ENCODE assay signal across 33 cellular contexts in genomic region chr6:14068623-14069022, GRCh38.
"Had no signal": no experiment of that assay in that cellular context is flagged by ENCODE, and none has a peak within 500 bp of the region (broad histone marks: within the 10 kb centered on the region; RNA-seq: fewer than 3 reads in every experiment).

No MANE protein-coding gene starts in this region.

- H3K36me3 Mint-ChIP-seq: activated naive CD8-positive, alpha-beta T cell; brain; mesothelial cell of epicardium; naive thymus-derived CD8-positive, alpha-beta T cell had no signal

- H3K27ac ChIP-seq: cardiac muscle cell, coronary artery, gastroesophageal sphincter, hepatocyte, neutrophil, pancreas, prostate gland, SK-N-MC, skin epidermis, tibial nerve, WERI-Rb-1 had no signal

- H3K4me2 ChIP-seq: hepatocyte had no signal

- H3K9me3 Mint-ChIP-seq: activated CD8-positive, alpha-beta T cell treated with anti-CD3 and anti-CD28 coated beads for 36 hours; activated T-cell treated with anti-CD3 and anti-CD28 coated beads, Interleukin-2, amount 50 U/mL, for 4 hours; brain; effector memory CD8-positive, alpha-beta T cell; mesothelial cell of epicardium; naive thymus-derived CD8-positive, alpha-beta T cell; T-helper 1 cell treated with Interleukin-12 subunit alpha and Interleukin-12 subunit beta and Interleukin-4 antibody, amounts not matched to agents 30 μg/mL and 1 μg/mL, for 36 hours had no signal

- H3K4me3 Mint-ChIP-seq: activated CD8-positive, alpha-beta T cell treated with anti-CD3 and anti-CD28 coated beads for 36 hours; activated naive CD8-positive, alpha-beta T cell; activated T-cell treated with anti-CD3 and anti-CD28 coated beads, Interleukin-2, amount 50 U/mL, for 4 hours; brain; effector memory CD8-positive, alpha-beta T cell; mesothelial cell of epicardium; naive thymus-derived CD8-positive, alpha-beta T cell had no signal

- DNase-seq: activated CD4-positive, alpha-beta T cell treated with anti-CD3 and anti-CD28 coated beads, Interleukin-2, amount 50 U/mL, for 1 hour; activated CD4-positive, CD25-positive, alpha-beta regulatory T cell treated with anti-CD3 and anti-CD28 coated beads, Interleukin-2, amount 50 U/mL, for 72 hours; activated naive CD4-positive, alpha-beta T cell treated with Interleukin-2 at 50 U/mL for 16 hours; activated T-cell treated with anti-CD3 and anti-CD28 coated beads, Interleukin-2, amount 50 U/mL, for 4 hours; anterior cingulate cortex; cerebellar nuclear complex; effector memory CD8-positive, alpha-beta T cell; erythroblast; left colon; naive thymus-derived CD8-positive, alpha-beta T cell; pancreas; retina; stimulated activated CD4-positive, alpha-beta T cell treated with anti-CD3 and anti-CD28 coated beads, Interleukin-4, amount 100 ng/mL, for 24 hours; stimulated activated CD8-positive, alpha-beta memory T cell treated with anti-CD3 and anti-CD28 coated beads, Interleukin-4, amount 100 ng/mL, for 48 hours; stimulated activated naive CD4-positive, alpha-beta T cell treated with Interleukin-2 at 50 U/mL for 16 hours; SW 1271; T-helper 9 cell; WERI-Rb-1 had no signal

- ATAC-seq: activated T-cell treated with anti-CD3 and anti-CD28 coated beads, Interleukin-2, amount 50 U/mL, for 4 hours; effector memory CD8-positive, alpha-beta T cell; gastroesophageal sphincter; left colon; naive thymus-derived CD8-positive, alpha-beta T cell; pancreas; sciatic nerve had no signal

- H3K4me3 ChIP-seq: cardiac muscle cell, coronary artery, gastroesophageal sphincter, hepatocyte, pancreas, prostate gland, SK-N-MC, skin epidermis, tibial nerve had no signal

- H3K36me3 ChIP-seq: cardiac muscle cell, gastroesophageal sphincter, neutrophil, pancreas, prostate gland, tibial nerve, WERI-Rb-1 had no signal

- H3K27me3 ChIP-seq: cardiac muscle cell, hepatocyte, pancreas, tibial nerve had no signal

- H3K27me3 Mint-ChIP-seq: activated naive CD8-positive, alpha-beta T cell had no signal

- H2AFZ ChIP-seq: hepatocyte had no signal

- H3K27ac Mint-ChIP-seq: activated naive CD8-positive, alpha-beta T cell; brain; effector memory CD8-positive, alpha-beta T cell; mesothelial cell of epicardium had no signal

- H3K4me1 ChIP-seq: gastroesophageal sphincter, pancreas, prostate gland, tibial nerve had no signal

- H3K79me2 ChIP-seq: hepatocyte had no signal

- H3K9me3 ChIP-seq: gastroesophageal sphincter, neutrophil, pancreas, prostate gland, tibial nerve had no signal
